ENCODE assay signal across 11 cellular contexts in genomic region chr3:72745146-72745976, GRCh38.
A peak's percentile ranks its signal among the peaks of the same experiment; 100 is the strongest.
DNase-seq lines count a peak whose midpoint lies in the region; ATAC-seq and TF ChIP-seq lines count a peak whose summit lies in the region.
"Had no signal": no experiment of that assay in that cellular context is flagged by ENCODE, and none has a peak within 500 bp of the region (broad histone marks: within the 10 kb centered on the region; RNA-seq: fewer than 3 reads in every experiment).

No MANE protein-coding gene starts in this region.

- H3K9ac ChIP-seq in colonic mucosa (ENCODE audit: low read depth in 2 of 2, low read length in 2 of 2): no peak overlapping the region

- intact Hi-C loops in left cardiac atrium (cut with DNase I) (no loop called here), cardiac septum (cut with DNase I) (no loop called here), transverse colon (cut with DNase I; ENCODE audit: low total_unique reads) (no loop called here), colonic mucosa (cut with DNase I) (no loop called here)

- H3K36me3 ChIP-seq in RWPE2 (ENCODE audit: low read depth) (no peaks in the 10 kb centered on the region), transverse colon (no peaks in the 10 kb centered on the region), colonic mucosa (no peaks in the 10 kb centered on the region)
- H3K36me3 ChIP-seq: gastroesophageal sphincter had no signal

- no peak for TF ChIP-seq EP300 in transverse colon (IDR thresholded peaks at IDR 0.05; ENCODE audit: low read depth)

- no peak overlapping the region for H3K27ac ChIP-seq in RWPE2 (ENCODE audit: poor library complexity, severe bottlenecking)
- no peak overlapping the region for H3K27ac ChIP-seq in transverse colon
- no peak overlapping the region for H3K27ac ChIP-seq in colonic mucosa
- H3K27ac ChIP-seq: gastroesophageal sphincter had no signal

- no peak overlapping the region for H3K4me3 ChIP-seq in RWPE2 (ENCODE audit: severe bottlenecking)
- no peak overlapping the region for H3K4me3 ChIP-seq in transverse colon
- no peak overlapping the region for H3K4me3 ChIP-seq in colonic mucosa
- H3K4me3 ChIP-seq: gastroesophageal sphincter had no signal

- no peaks in the 10 kb centered on the region for H3K27me3 ChIP-seq in RWPE2 (ENCODE audit: insufficient read depth, poor library complexity, severe bottlenecking)
- no peaks in the 10 kb centered on the region for H3K27me3 ChIP-seq in transverse colon
- no peaks in the 10 kb centered on the region for H3K27me3 ChIP-seq in colonic mucosa
- H3K27me3 ChIP-seq: gastroesophageal sphincter had no signal

- no peak for TF ChIP-seq POLR2A in transverse colon (IDR thresholded peaks at IDR 0.05)

- H3K4me1 ChIP-seq in RWPE2 (ENCODE audit: insufficient read depth, poor library complexity, severe bottlenecking) (no peaks in the 10 kb centered on the region), transverse colon (peaks cover 0 to 26% (median 0%) of the 10 kb centered on the region in 4 donors), colonic mucosa (no peaks in the 10 kb centered on the region)
- H3K4me1 ChIP-seq: gastroesophageal sphincter had no signal

- in situ Hi-C loops in transverse colon (cut with MboI; ENCODE audit: low pct_ligation_motif_present in 1 of 4, low pct_unique_long_range_greater_than_20kb in 1 of 4, low sequenced_read_pairs in 3 of 4): no loop called here
- in situ Hi-C loops in ACHN (cut with HindIII; ENCODE audit: low pct_ligation_motif_present, low pct_unique_long_range_greater_than_20kb, low sequenced_read_pairs): no loop called here

- TF ChIP-seq CTCF in RWPE2 (IDR thresholded peaks at IDR 0.05; ENCODE audit: poor library complexity, severe bottlenecking) (no peak), transverse colon (IDR thresholded peaks at IDR 0.05) (no peak), colonic mucosa (IDR thresholded peaks at IDR 0.05) (no peak)

- 56 to 67% methylated on average over 8 to 15 of the region's 15 CpGs for WGBS in transverse colon (ENCODE audit: low coverage in 1 of 2), 2 donors

- H3K9me3 ChIP-seq in RWPE2 (ENCODE audit: severe bottlenecking) (no peaks in the 10 kb centered on the region), transverse colon (no peaks in the 10 kb centered on the region), colonic mucosa (no peaks in the 10 kb centered on the region)
- H3K9me3 ChIP-seq: gastroesophageal sphincter had no signal

- peak; percentile 57 to 96 for ATAC-seq in left cardiac atrium
- 0 out of 3 replicates have a peak, but pooled peaks have one; percentile 36 for ATAC-seq in RWPE2 (ENCODE audit: low read depth)
- ATAC-seq in HG03135 (IDR thresholded peaks at IDR 0.05; ENCODE audit: unreplicated experiment): no peak
- ATAC-seq: gastroesophageal sphincter, HCT116 had no signal

- DNase-seq in left cardiac atrium (no peak), cardiac septum (ENCODE audit: low spot score) (no peak), RWPE2 (ENCODE audit: low spot score) (no peak), iris pigment epithelial cell (ENCODE audit: low read depth) (peak; percentile 68), transverse colon (peak; percentile 56), colonic mucosa (no peak), ACHN (no peak)
- DNase-seq: NCI-H187 had no signal

Comparison
In these comparisons a context has a peak if more than half of its experiments do, and no peak if none do; other contexts are left out.
1. DNase-seq: peak in iris pigment epithelial cell (single experiment) and transverse colon (single experiment); none in left cardiac atrium (single experiment), cardiac septum (single experiment), RWPE2 (single experiment), colonic mucosa (single experiment) and ACHN (single experiment).